Comparison of ENCODE assay signal across 9 cellular contexts in genomic region chr7:38451840-38452239, GRCh38.
DNase-seq lines count a peak whose midpoint lies in the region; ATAC-seq and TF ChIP-seq lines count a peak whose summit lies in the region.
"Had no signal": no experiment of that assay in that cellular context is flagged by ENCODE, and none has a peak within 500 bp of the region (broad histone marks: within the 10 kb centered on the region; RNA-seq: fewer than 3 reads in every experiment).

No MANE protein-coding gene starts in this region.

- ATAC-seq in GM21447 (IDR thresholded peaks at IDR 0.05; ENCODE audit: unreplicated experiment) = no peak
- ATAC-seq in activated T-cell treated with anti-CD3 and anti-CD28 coated beads, Interleukin-2, amount 50 U/mL, for 72 hours (replicated peaks in 1 of 2) = no peak

- intact Hi-C loops in esophagus squamous epithelium (cut with DNase I) = no loop called here

- no peaks in the 10 kb centered on the region for H3K27me3 Mint-ChIP-seq in HFFc6 (ENCODE audit: insufficient read depth)
- H3K27me3 Mint-ChIP-seq in activated T-cell treated with anti-CD3 and anti-CD28 coated beads, Interleukin-2, amount 50 U/mL, for 72 hours (ENCODE audit: low read depth) = peaks cover 11% of the 10 kb centered on the region

- H3K27ac Mint-ChIP-seq in HFFc6 = no peak overlapping the region
- H3K27ac Mint-ChIP-seq in activated T-cell treated with anti-CD3 and anti-CD28 coated beads, Interleukin-2, amount 50 U/mL, for 72 hours = no peak overlapping the region

- no peaks in the 10 kb centered on the region; the same call in 1 of the 2 replicates for H3K9me3 Mint-ChIP-seq in HFFc6
- H3K9me3 Mint-ChIP-seq in activated T-cell treated with anti-CD3 and anti-CD28 coated beads, Interleukin-2, amount 50 U/mL, for 72 hours = peaks cover 1% of the 10 kb centered on the region in 2 donors

- H3K27me3 ChIP-seq in esophagus squamous epithelium = no peaks in the 10 kb centered on the region
- H3K27me3 ChIP-seq: SJCRH30 had no signal

- TF ChIP-seq CTCF in HFFc6 (IDR thresholded peaks at IDR 0.05) (peak; percentile 66), esophagus squamous epithelium (IDR thresholded peaks at IDR 0.05) (no peak)

- WGBS in esophagus squamous epithelium, 2 donors = 6 to 8% methylated on average over 2 of the region's 2 CpGs

- H3K4me3 Mint-ChIP-seq in HFFc6 = no peak overlapping the region
- no peak overlapping the region for H3K4me3 Mint-ChIP-seq in activated T-cell treated with anti-CD3 and anti-CD28 coated beads, Interleukin-2, amount 50 U/mL, for 72 hours

- no peak for TF ChIP-seq POLR2A in esophagus squamous epithelium (IDR thresholded peaks at IDR 0.05)

- no peaks in the 10 kb centered on the region for H3K36me3 ChIP-seq in esophagus squamous epithelium
- H3K36me3 ChIP-seq: SJCRH30 had no signal

- H3K36me3 Mint-ChIP-seq in HFFc6 (ENCODE audit: low read depth) = no peaks in the 10 kb centered on the region
- no peaks in the 10 kb centered on the region for H3K36me3 Mint-ChIP-seq in activated T-cell treated with anti-CD3 and anti-CD28 coated beads, Interleukin-2, amount 50 U/mL, for 72 hours (ENCODE audit: insufficient read depth in 2 of 2)

- H3K27ac ChIP-seq in esophagus squamous epithelium = no peak overlapping the region
- H3K27ac ChIP-seq: SJCRH30 had no signal

- peaks cover 0 to 12% (median 0%) of the 10 kb centered on the region in 3 donors for H3K4me1 ChIP-seq in esophagus squamous epithelium
- H3K4me1 ChIP-seq: SJCRH30 had no signal

- H3K9me3 ChIP-seq in esophagus squamous epithelium = no peaks in the 10 kb centered on the region
- H3K9me3 ChIP-seq: SJCRH30 had no signal

- no peak overlapping the region for H3K4me3 ChIP-seq in esophagus squamous epithelium
- H3K4me3 ChIP-seq: SJCRH30 had no signal

- H3K4me1 Mint-ChIP-seq in HFFc6 (ENCODE audit: low read depth) = peaks cover 38% of the 10 kb centered on the region
- H3K4me1 Mint-ChIP-seq in activated T-cell treated with anti-CD3 and anti-CD28 coated beads, Interleukin-2, amount 50 U/mL, for 72 hours (ENCODE audit: low read depth) = peaks cover 12% of the 10 kb centered on the region

- DNase-seq in AG20443 (ENCODE audit: low spot score) = peak; percentile 66
- DNase-seq in HFFc6 = peak; percentile 50
- DNase-seq in SW480 (ENCODE audit: low spot score) = peak; percentile 49
- peak; percentile 14 for DNase-seq in iPS DF 4.7 (ENCODE audit: extremely low read depth, low spot score)
- DNase-seq in esophagus squamous epithelium (lab: John Stamatoyannopoulos, UW) = no peak
- DNase-seq in activated T-cell treated with anti-CD3 and anti-CD28 coated beads, Interleukin-2, amount 50 U/mL, for 72 hours = no peak
- DNase-seq in stimulated activated CD4-positive, alpha-beta T cell treated with anti-CD3 and anti-CD28 coated beads, Interleukin-4, amount 100 ng/mL, for 4 hours = no peak

Comparison
In these comparisons a context has a peak if more than half of its experiments do, and no peak if none do; other contexts are left out.
1. DNase-seq: peak in AG20443 (single experiment), HFFc6 (single experiment), SW480 (single experiment) and iPS DF 4.7 (single experiment); none in esophagus squamous epithelium (single experiment), activated T-cell treated with anti-CD3 and anti-CD28 coated beads, Interleukin-2, amount 50 U/mL, for 72 hours (0 of 2) and stimulated activated CD4-positive, alpha-beta T cell treated with anti-CD3 and anti-CD28 coated beads, Interleukin-4, amount 100 ng/mL, for 4 hours (0 of 2).